Comparison of ENCODE assay signal across 33 cellular contexts in genomic region chr4:26950446-26950845, GRCh38.
"Had no signal": no experiment of that assay in that cellular context is flagged by ENCODE, and none has a peak within 500 bp of the region (broad histone marks: within the 10 kb centered on the region; RNA-seq: fewer than 3 reads in every experiment).

No MANE protein-coding gene starts in this region.

- H3K4me1 ChIP-seq: adrenal gland, ascending aorta, body of pancreas, breast epithelium had no signal

- H3K9me3 ChIP-seq: body of pancreas had no signal

- DNase-seq: activated effector memory CD4-positive, alpha-beta T cell treated with anti-CD3 and anti-CD28 coated beads, Interleukin-2, amount 50 U/mL, for 16 hours; activated effector memory CD4-positive, alpha-beta T cell treated with Interleukin-2 at 50 U/mL for 16 hours; activated gamma-delta T cell; activated gamma-delta T cell treated with Interleukin-2 at 50 U/mL for 16 hours; activated naive CD4-positive, alpha-beta T cell; activated naive CD4-positive, alpha-beta T cell treated with anti-CD3 and anti-CD28 coated beads for 36 hours; activated naive CD4-positive, alpha-beta T cell treated with anti-CD3 and anti-CD28 coated beads, Interleukin-2, amount 10 ng/mL, durations not matched to agents 7 days and 5 days; activated naive CD4-positive, alpha-beta T cell treated with anti-CD3 and anti-CD28 coated beads, Interleukin-2, amount 50 U/mL, for 16 hours; activated naive CD4-positive, alpha-beta T cell treated with Interleukin-2 at 50 U/mL for 16 hours; activated naive CD8-positive, alpha-beta T cell treated with anti-CD3 and anti-CD28 coated beads for 36 hours; activated naive CD8-positive, alpha-beta T cell treated with anti-CD3 and anti-CD28 coated beads, Interleukin-2, amount 10 ng/mL, durations not matched to agents 7 days and 5 days; activated naive CD8-positive, alpha-beta T cell treated with anti-CD3 and anti-CD28 coated beads, Interleukin-2, amount 50 U/mL, for 24 hours; activated T-cell treated with anti-CD3 and anti-CD28 coated beads, Interleukin-2, amount 50 U/mL, for 1 hour; activated T-cell treated with anti-CD3 and anti-CD28 coated beads, Interleukin-2, amount 50 U/mL, for 24 hours; activated T-cell treated with anti-CD3 and anti-CD28 coated beads, Interleukin-2, amount 50 U/mL, for 4 hours; activated T-cell treated with anti-CD3 and anti-CD28 coated beads, Interleukin-2, amount 50 U/mL, for 48 hours; activated T-cell treated with anti-CD3 and anti-CD28 coated beads, Interleukin-2, amount 50 U/mL, for 72 hours; adrenal gland; amniotic stem cell; amygdala; anterior cingulate cortex; aorta; body of pancreas; brain microvascular endothelial cell; central memory CD4-positive, alpha-beta T cell; cerebellar nuclear complex had no signal

- H3K27ac ChIP-seq: adrenal gland, ascending aorta, body of pancreas, brain microvascular endothelial cell, breast epithelium, cardiac muscle cell had no signal

- H3K27me3 ChIP-seq: adrenal gland, ascending aorta, body of pancreas, brain microvascular endothelial cell, breast epithelium, cardiac muscle cell had no signal

- ATAC-seq: activated naive CD4-positive, alpha-beta T cell treated with anti-CD3 and anti-CD28 coated beads, Interleukin-2, amount 50 U/mL, for 72 hours; activated naive CD8-positive, alpha-beta T cell treated with anti-CD3 and anti-CD28 coated beads, Interleukin-2, amount 50 U/mL, for 24 hours; activated T-cell treated with anti-CD3 and anti-CD28 coated beads, Interleukin-2, amount 50 U/mL, for 4 hours; activated T-cell treated with anti-CD3 and anti-CD28 coated beads, Interleukin-2, amount 50 U/mL, for 72 hours; activated T-helper 17 cell treated with anti-CD3 and anti-CD28 coated beads, Interleukin-2, amount 50 U/mL, for 72 hours; body of pancreas had no signal

- FAIRE-seq: astrocyte, bronchial epithelial cell had no signal

- H3K36me3 ChIP-seq: adrenal gland, ascending aorta, brain microvascular endothelial cell, breast epithelium, cardiac muscle cell had no signal

- H3K4me3 ChIP-seq: adrenal gland, ascending aorta, body of pancreas, breast epithelium, cardiac muscle cell had no signal
